In the genomic region with DNA sequence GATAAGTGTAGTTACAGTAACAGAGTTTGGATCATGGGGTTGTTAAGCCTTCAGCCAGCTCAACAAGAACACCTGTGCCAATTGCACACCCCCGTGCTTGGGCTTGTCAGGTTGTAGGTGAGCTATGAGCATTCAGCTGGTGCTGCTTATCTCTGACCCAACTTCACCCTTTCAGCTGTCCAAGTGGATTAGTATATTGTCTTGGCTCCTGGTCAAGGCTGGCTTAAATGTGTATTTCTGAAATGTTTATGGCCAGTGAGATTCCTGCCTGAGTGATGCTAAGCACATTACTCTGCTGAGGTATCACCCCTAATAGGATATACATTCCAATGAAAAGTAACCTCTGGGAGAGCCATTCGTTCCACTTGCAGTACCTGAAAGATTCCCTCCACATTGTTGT, we compare ENCODE assay signal across 20 cellular contexts. TPM values are rescaled to one million over a fixed set of nuclear protein-coding genes. Genes with fewer than 3 reads are reported as not detected.
DNase-seq lines count a peak whose midpoint lies in the region; ATAC-seq and TF ChIP-seq lines count a peak whose summit lies in the region.
"Had no signal": no experiment of that assay in that cellular context is flagged by ENCODE, and none has a peak within 500 bp of the region (broad histone marks: within the 10 kb centered on the region; RNA-seq: fewer than 3 reads in every experiment).

No MANE protein-coding gene starts in this region.

- H3K79me2 ChIP-seq in GM23338 (replicated peaks; ENCODE audit: insufficient read depth): no peaks in the 10 kb centered on the region
- no peaks in the 10 kb centered on the region for H3K79me2 ChIP-seq in PC-3 (ENCODE audit: low read length)

- no peaks in the 10 kb centered on the region for H3K9me2 ChIP-seq in GM23338 (ENCODE audit: insufficient read depth)
- no peaks in the 10 kb centered on the region for H3K9me2 ChIP-seq in PC-3 (replicated peaks; ENCODE audit: low read length)

- H3F3A ChIP-seq in GM23338 (replicated peaks; ENCODE audit: low read depth): no peaks in the 10 kb centered on the region; the same call in 1 of the 2 replicates
- H3F3A ChIP-seq in PC-3 (ENCODE audit: low read length, unreplicated experiment): no peaks in the 10 kb centered on the region

- no peak overlapping the region for H3K4me3 ChIP-seq in GM23338
- H3K4me3 ChIP-seq in mucosa of descending colon: no peak overlapping the region
- H3K4me3 ChIP-seq in PC-3 (ENCODE audit: low read length): no peak overlapping the region
- H3K4me3 ChIP-seq in psoas muscle: no peak overlapping the region

- H3K27ac ChIP-seq in GM23338 (ENCODE audit: low read depth) (0 out of 2 replicates have a peak overlapping the region, but pooled peaks have one; percentile 34), PC-3 (ENCODE audit: low read length) (no peak overlapping the region), psoas muscle (no peak overlapping the region)

- ATAC-seq in GM23338 (no peak), mucosa of descending colon (peak; percentile 61), PC-3 (no peak), psoas muscle (no peak)

- BruUV-seq in PC-3 (replicated peaks; lab: Mats Ljungman, UMichigan): no TSS peak

- H3K4me3 Mint-ChIP-seq in GM23338: no peak overlapping the region
- H3K4me3 Mint-ChIP-seq: B cell had no signal

- intact Hi-C loops in mucosa of descending colon (cut with DNase I, micrococcal nuclease) (no loop called here), PC-3 (cut with micrococcal nuclease) (no loop called here), psoas muscle (cut with DNase I) (no loop called here)

- H3K4me1 ChIP-seq in GM23338 (ENCODE audit: insufficient read depth) (peaks cover 12% of the 10 kb centered on the region), mucosa of descending colon (ENCODE audit: low read depth) (no peaks in the 10 kb centered on the region), PC-3 (ENCODE audit: insufficient read depth, low read length) (peaks cover 5% of the 10 kb centered on the region; the same call in 1 of the 2 replicates), psoas muscle (no peaks in the 10 kb centered on the region)

- CTCF ChIA-PET in PC-3 (lab: Charles Lee): no interaction called here

- no peaks in the 10 kb centered on the region for H3K9me3 ChIP-seq in mucosa of descending colon
- H3K9me3 ChIP-seq in PC-3 (ENCODE audit: low read length): no peaks in the 10 kb centered on the region
- no peaks in the 10 kb centered on the region for H3K9me3 ChIP-seq in psoas muscle

- no peaks in the 10 kb centered on the region for H3K36me3 Mint-ChIP-seq in GM23338 (ENCODE audit: low read depth)
- H3K36me3 Mint-ChIP-seq: CD4-positive, CD25-positive, alpha-beta regulatory T cell had no signal

- H3K4me1 Mint-ChIP-seq in GM23338: peaks cover 5% of the 10 kb centered on the region; the same call in 2 of the 3 replicates

- H3K9ac ChIP-seq in PC-3 (ENCODE audit: low read length): no peak overlapping the region

- DNase-seq in GM23338 (ENCODE audit: low spot score): no peak
- DNase-seq in NCI-H82 treated with DMSO at 0.1 percent for 48 hours (lab: John Stamatoyannopoulos, UW; ENCODE audit: unreplicated experiment): peak; percentile 76
- DNase-seq in cerebellar cortex (ENCODE audit: low spot score): peak; percentile 31
- DNase-seq in mucosa of descending colon: peak in 1 of 3 donors; percentile 16
- no peak for DNase-seq in hepatic stellate cell (ENCODE audit: low spot score)
- DNase-seq in PC-3: no peak
- no peak for DNase-seq in psoas muscle
- DNase-seq in NCI-H128 (lab: John Stamatoyannopoulos, UW; ENCODE audit: unreplicated experiment): no peak
- DNase-seq: Calu3; CD4-positive, CD25-positive, alpha-beta regulatory T cell; KBM-7; MV-4-11; NCI-H1417 treated with DMSO at 0.1 percent for 48 hours; NCI-H1930; NCI-H2171; NCI-H524; NK-92 treated with Interleukin-12 subunit alpha and Interleukin-12 subunit beta, amount 100 ng/mL, for 24 hours; RPMI8226; SW 1271 had no signal

- H3K4me2 ChIP-seq in GM23338: no peak overlapping the region
- no peak overlapping the region for H3K4me2 ChIP-seq in PC-3 (ENCODE audit: low read length)

- no peak for TF ChIP-seq CTCF in GM23338 (conservative IDR thresholded peaks at IDR 0.05; ENCODE audit: low read depth in 2 of 2)
- no peak for TF ChIP-seq CTCF in mucosa of descending colon (IDR thresholded peaks at IDR 0.05)
- TF ChIP-seq CTCF in PC-3 (conservative IDR thresholded peaks at IDR 0.05; ENCODE audit: low read depth, low read length): no peak
- no peak for TF ChIP-seq CTCF in psoas muscle (IDR thresholded peaks at IDR 0.05)

- H3K27ac Mint-ChIP-seq in GM23338: no peak overlapping the region
- H3K27ac Mint-ChIP-seq: B cell; CD4-positive, CD25-positive, alpha-beta regulatory T cell had no signal

- H4K20me1 ChIP-seq in GM23338 (replicated peaks; ENCODE audit: insufficient read depth) (no peaks in the 10 kb centered on the region), PC-3 (ENCODE audit: low read length) (no peaks in the 10 kb centered on the region)

- H2AFZ ChIP-seq in GM23338 (0 out of 2 replicates have a peak overlapping the region, but pooled peaks have one; percentile 44), PC-3 (ENCODE audit: low read length) (no peak overlapping the region)

- H3K9me3 Mint-ChIP-seq in GM23338: no peaks in the 10 kb centered on the region

- 13 to 26% (median 21%) methylated on average over 2 of the region's 2 CpGs for WGBS in psoas muscle, 3 donors

- H3K27me3 Mint-ChIP-seq in GM23338 (ENCODE audit: insufficient read depth, low read depth, poor library complexity): peaks cover 6% of the 10 kb centered on the region
- H3K27me3 Mint-ChIP-seq: B cell had no signal

- POLR2A ChIA-PET in PC-3 (lab: Charles Lee; ENCODE audit: unreplicated experiment): no interaction called here

- H3K36me3 ChIP-seq in GM23338 (ENCODE audit: insufficient read depth): no peaks in the 10 kb centered on the region
- H3K36me3 ChIP-seq in mucosa of descending colon (ENCODE audit: low read depth): no peaks in the 10 kb centered on the region
- H3K36me3 ChIP-seq in PC-3 (ENCODE audit: low read depth, low read length): no peaks in the 10 kb centered on the region
- H3K36me3 ChIP-seq in psoas muscle (ENCODE audit: insufficient read depth in 1 of 2, low read depth in 1 of 2): no peaks in the 10 kb centered on the region

- H3K27me3 ChIP-seq in GM23338 (ENCODE audit: insufficient read depth): no peaks in the 10 kb centered on the region
- H3K27me3 ChIP-seq in PC-3 (ENCODE audit: low read length): no peaks in the 10 kb centered on the region
- H3K27me3 ChIP-seq in psoas muscle (ENCODE audit: insufficient read depth in 3 of 3, low read length in 2 of 3): no peaks in the 10 kb centered on the region

TF ChIP-seq in GM23338, 12 proteins besides CTCF, POLR2A, EP300 and RAD21 (continues in another document):
- TF ChIP-seq STAT1 (IDR thresholded peaks at IDR 0.05; ENCODE audit: unreplicated experiment) (no peak), JUNB (IDR thresholded peaks at IDR 0.05; ENCODE audit: unreplicated experiment) (no peak), POLR2AphosphoS5 (IDR thresholded peaks at IDR 0.05; ENCODE audit: low read depth) (no peak), ZNF114 (CRISPR knock-in tag; IDR thresholded peaks at IDR 0.05) (no peak), ZNF331 (CRISPR knock-in tag; IDR thresholded peaks at IDR 0.05; ENCODE audit: low read depth) (no peak)
- TF ChIP-seq, protein P1, sequence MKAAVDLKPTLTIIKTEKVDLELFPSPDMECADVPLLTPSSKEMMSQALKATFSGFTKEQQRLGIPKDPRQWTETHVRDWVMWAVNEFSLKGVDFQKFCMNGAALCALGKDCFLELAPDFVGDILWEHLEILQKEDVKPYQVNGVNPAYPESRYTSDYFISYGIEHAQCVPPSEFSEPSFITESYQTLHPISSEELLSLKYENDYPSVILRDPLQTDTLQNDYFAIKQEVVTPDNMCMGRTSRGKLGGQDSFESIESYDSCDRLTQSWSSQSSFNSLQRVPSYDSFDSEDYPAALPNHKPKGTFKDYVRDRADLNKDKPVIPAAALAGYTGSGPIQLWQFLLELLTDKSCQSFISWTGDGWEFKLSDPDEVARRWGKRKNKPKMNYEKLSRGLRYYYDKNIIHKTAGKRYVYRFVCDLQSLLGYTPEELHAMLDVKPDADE (IDR thresholded peaks at IDR 0.05): no peak

RNA-seq across cellular contexts. Expression of gene LMNB1, which starts 44.2 kb away (rescaled TPM):
- 269 and 299 TPM in 2 replicates for total RNA-seq in GM23338 (2014; rRNA removed; shearing (Covaris generic))
- polyA plus RNA-seq in GM23338 (2016; fragmentation: Nextera tagmentation; extraction: Ambion mirVana): 20.1 and 21.5 TPM in 2 replicates
- 10 to 100 TPM; 14.1 to 81.8 (median 30.6) TPM for total RNA-seq in mucosa of descending colon
- total RNA-seq in PC-3 (2014; rRNA removed): 119 and 151 TPM in 2 replicates
- total RNA-seq in psoas muscle: 1 to 10 TPM; 1.4 to 4.1 (median 2.1) TPM
- polyA plus RNA-seq in psoas muscle: 1 to 10 TPM in 1 of 3 donors, under 1 TPM in 2; 0.66 to 1.0 (median 0.72) TPM

Comparison
In these comparisons a context has a peak if more than half of its experiments do, and no peak if none do; other contexts are left out.
1. DNase-seq: peak in NCI-H82 treated with DMSO at 0.1 percent for 48 hours (single experiment) and cerebellar cortex (single experiment); none in GM23338 (single experiment), hepatic stellate cell (single experiment), PC-3 (single experiment), psoas muscle (0 of 2) and NCI-H128 (single experiment).